ENCODE assay signal across 38 cellular contexts in the genomic region with DNA sequence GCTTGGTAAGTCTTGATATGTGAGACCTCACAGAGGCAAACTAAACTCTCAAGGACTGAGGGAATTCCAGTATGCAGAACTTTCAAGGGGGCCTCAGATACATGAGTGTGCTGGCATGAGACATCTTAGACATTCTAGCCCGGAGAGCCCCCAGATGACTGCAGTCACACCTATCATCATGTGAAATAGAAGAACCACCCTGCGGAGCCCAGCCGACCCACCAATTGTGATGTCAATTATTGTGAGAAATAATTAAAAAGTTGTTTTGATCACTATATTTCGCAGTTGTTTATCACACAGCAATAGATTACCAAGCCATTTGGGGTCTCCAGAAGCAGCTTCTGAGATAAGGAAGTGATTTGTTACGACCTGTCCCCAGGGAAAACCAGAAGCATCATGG.
"Had no signal": no experiment of that assay in that cellular context is flagged by ENCODE, and none has a peak within 500 bp of the region (broad histone marks: within the 10 kb centered on the region; RNA-seq: fewer than 3 reads in every experiment).

No MANE protein-coding gene starts in this region.

- ATAC-seq: activated naive CD4-positive, alpha-beta T cell treated with anti-CD3 and anti-CD28 coated beads, Interleukin-2, amount 50 U/mL, for 72 hours; activated naive CD8-positive, alpha-beta T cell treated with anti-CD3 and anti-CD28 coated beads, Interleukin-2, amount 50 U/mL, for 24 hours; activated T-cell treated with anti-CD3 and anti-CD28 coated beads, Interleukin-2, amount 50 U/mL, for 4 hours; activated T-cell treated with anti-CD3 and anti-CD28 coated beads, Interleukin-2, amount 50 U/mL, for 72 hours; activated T-helper 17 cell treated with anti-CD3 and anti-CD28 coated beads, Interleukin-2, amount 50 U/mL, for 72 hours; body of pancreas had no signal

- H3K4me3 Mint-ChIP-seq: activated naive CD4-positive, alpha-beta T cell treated with anti-CD3 and anti-CD28 coated beads for 36 hours; activated naive CD4-positive, alpha-beta T cell treated with anti-CD3 and anti-CD28 coated beads, Interleukin-2, amount 10 ng/mL, durations not matched to agents 7 days and 5 days; activated naive CD4-positive, alpha-beta T cell treated with anti-CD3 and anti-CD28 coated beads, Interleukin-2, amount 50 U/mL, for 24 hours; activated naive CD8-positive, alpha-beta T cell; activated naive CD8-positive, alpha-beta T cell treated with anti-CD3 and anti-CD28 coated beads for 36 hours; activated naive CD8-positive, alpha-beta T cell treated with anti-CD3 and anti-CD28 coated beads, Interleukin-2, amount 10 ng/mL, durations not matched to agents 7 days and 5 days; activated naive CD8-positive, alpha-beta T cell treated with anti-CD3 and anti-CD28 coated beads, Interleukin-2, amount 50 U/mL, for 24 hours; activated T-cell treated with anti-CD3 and anti-CD28 coated beads, Interleukin-2, amount 50 U/mL, for 24 hours; activated T-cell treated with anti-CD3 and anti-CD28 coated beads, Interleukin-2, amount 50 U/mL, for 4 hours; activated T-cell treated with anti-CD3 and anti-CD28 coated beads, Interleukin-2, amount 50 U/mL, for 72 hours; activated T-helper 1 cell treated with anti-CD3 and anti-CD28 coated beads, Interleukin-12 subunit alpha, Interleukin-12 subunit beta, Interleukin-2, Interleukin-4 antibody, amounts not matched to agents 30 ng/mL and 10 ng/mL and 1 ng/mL, durations not matched to agents 14 hours and 24 hours and 36 hours; activated T-helper 17 cell treated with anti-CD3 and anti-CD28 coated beads, Interleukin-2, amount 50 U/mL, for 72 hours; brain; central memory CD8-positive, alpha-beta T cell had no signal

- DNase-seq: activated effector memory CD4-positive, alpha-beta T cell treated with anti-CD3 and anti-CD28 coated beads, Interleukin-2, amount 50 U/mL, for 16 hours; activated effector memory CD4-positive, alpha-beta T cell treated with Interleukin-2 at 50 U/mL for 16 hours; activated gamma-delta T cell; activated gamma-delta T cell treated with Interleukin-2 at 50 U/mL for 16 hours; activated naive CD4-positive, alpha-beta T cell; activated naive CD4-positive, alpha-beta T cell treated with anti-CD3 and anti-CD28 coated beads for 36 hours; activated naive CD4-positive, alpha-beta T cell treated with anti-CD3 and anti-CD28 coated beads, Interleukin-2, amount 10 ng/mL, durations not matched to agents 7 days and 5 days; activated naive CD4-positive, alpha-beta T cell treated with anti-CD3 and anti-CD28 coated beads, Interleukin-2, amount 50 U/mL, for 16 hours; activated naive CD4-positive, alpha-beta T cell treated with Interleukin-2 at 50 U/mL for 16 hours; activated naive CD8-positive, alpha-beta T cell treated with anti-CD3 and anti-CD28 coated beads for 36 hours; activated naive CD8-positive, alpha-beta T cell treated with anti-CD3 and anti-CD28 coated beads, Interleukin-2, amount 10 ng/mL, durations not matched to agents 7 days and 5 days; activated naive CD8-positive, alpha-beta T cell treated with anti-CD3 and anti-CD28 coated beads, Interleukin-2, amount 50 U/mL, for 24 hours; activated T-cell treated with anti-CD3 and anti-CD28 coated beads, Interleukin-2, amount 50 U/mL, for 24 hours; activated T-cell treated with anti-CD3 and anti-CD28 coated beads, Interleukin-2, amount 50 U/mL, for 4 hours; activated T-cell treated with anti-CD3 and anti-CD28 coated beads, Interleukin-2, amount 50 U/mL, for 48 hours; activated T-cell treated with anti-CD3 and anti-CD28 coated beads, Interleukin-2, amount 50 U/mL, for 72 hours; adrenal gland; amniotic stem cell; amygdala; anterior cingulate cortex; aorta; body of pancreas; brain microvascular endothelial cell; caudate nucleus; central memory CD4-positive, alpha-beta T cell; cerebellar nuclear complex had no signal

- FAIRE-seq: astrocyte had no signal

- H3K27me3 ChIP-seq: adrenal gland, ascending aorta, body of pancreas, brain microvascular endothelial cell, breast epithelium, cardiac muscle cell had no signal

- H3K4me1 Mint-ChIP-seq: activated naive CD4-positive, alpha-beta T cell treated with anti-CD3 and anti-CD28 coated beads, Interleukin-2, amount 10 ng/mL, durations not matched to agents 7 days and 5 days; brain; central memory CD8-positive, alpha-beta T cell had no signal

- H3K4me3 ChIP-seq: adrenal gland, ascending aorta, body of pancreas, breast epithelium, cardiac muscle cell had no signal

- H3K9me3 ChIP-seq: adrenal gland, ascending aorta, body of pancreas had no signal

- H3K9me3 Mint-ChIP-seq: activated T-helper 17 cell treated with anti-CD3 and anti-CD28 coated beads, Interleukin-2, amount 50 U/mL, for 72 hours; central memory CD8-positive, alpha-beta T cell had no signal

- H3K36me3 Mint-ChIP-seq: brain had no signal

- H3K27me3 Mint-ChIP-seq: activated naive CD4-positive, alpha-beta T cell treated with anti-CD3 and anti-CD28 coated beads, Interleukin-2, amount 10 ng/mL, durations not matched to agents 7 days and 5 days; activated naive CD4-positive, alpha-beta T cell treated with anti-CD3 and anti-CD28 coated beads, Interleukin-2, amount 50 U/mL, for 24 hours; activated naive CD8-positive, alpha-beta T cell; activated naive CD8-positive, alpha-beta T cell treated with anti-CD3 and anti-CD28 coated beads for 36 hours; activated naive CD8-positive, alpha-beta T cell treated with anti-CD3 and anti-CD28 coated beads, Interleukin-2, amount 10 ng/mL, durations not matched to agents 7 days and 5 days; activated naive CD8-positive, alpha-beta T cell treated with anti-CD3 and anti-CD28 coated beads, Interleukin-2, amount 50 U/mL, for 24 hours; activated T-cell treated with anti-CD3 and anti-CD28 coated beads, Interleukin-2, amount 50 U/mL, for 24 hours; activated T-helper 17 cell treated with anti-CD3 and anti-CD28 coated beads, Interleukin-2, amount 50 U/mL, for 72 hours; brain; central memory CD8-positive, alpha-beta T cell had no signal

- H3K27ac Mint-ChIP-seq: activated naive CD4-positive, alpha-beta T cell treated with anti-CD3 and anti-CD28 coated beads for 36 hours; activated naive CD4-positive, alpha-beta T cell treated with anti-CD3 and anti-CD28 coated beads, Interleukin-2, amount 10 ng/mL, durations not matched to agents 7 days and 5 days; activated naive CD4-positive, alpha-beta T cell treated with anti-CD3 and anti-CD28 coated beads, Interleukin-2, amount 50 U/mL, for 24 hours; activated naive CD4-positive, alpha-beta T cell treated with anti-CD3 and anti-CD28 coated beads, Interleukin-2, amount 50 U/mL, for 72 hours; activated naive CD8-positive, alpha-beta T cell; activated naive CD8-positive, alpha-beta T cell treated with anti-CD3 and anti-CD28 coated beads for 36 hours; activated naive CD8-positive, alpha-beta T cell treated with anti-CD3 and anti-CD28 coated beads, Interleukin-2, amount 10 ng/mL, durations not matched to agents 7 days and 5 days; activated naive CD8-positive, alpha-beta T cell treated with anti-CD3 and anti-CD28 coated beads, Interleukin-2, amount 50 U/mL, for 24 hours; activated T-cell treated with anti-CD3 and anti-CD28 coated beads, Interleukin-2, amount 50 U/mL, for 24 hours; activated T-cell treated with anti-CD3 and anti-CD28 coated beads, Interleukin-2, amount 50 U/mL, for 72 hours; activated T-helper 1 cell treated with anti-CD3 and anti-CD28 coated beads, Interleukin-12 subunit alpha, Interleukin-12 subunit beta, Interleukin-2, Interleukin-4 antibody, amounts not matched to agents 30 ng/mL and 10 ng/mL and 1 ng/mL, durations not matched to agents 14 hours and 24 hours and 36 hours; activated T-helper 17 cell treated with anti-CD3 and anti-CD28 coated beads, Interleukin-2, amount 50 U/mL, for 72 hours; activated T-helper 2 cell treated with anti-CD3 and anti-CD28 coated beads, Interferon-gamma antibody, Interleukin-2, Interleukin-4, amounts not matched to agents 10 μg/mL and 5 μg/mL and 100 μg/mL, durations not matched to agents 14 hours and 24 hours and 36 hours; brain had no signal

- H3K4me1 ChIP-seq: adrenal gland, ascending aorta, body of pancreas, breast epithelium had no signal

- H3K27ac ChIP-seq: adrenal gland, ascending aorta, body of pancreas, brain microvascular endothelial cell, breast epithelium, cardiac muscle cell had no signal

- H3K36me3 ChIP-seq: adrenal gland, ascending aorta, brain microvascular endothelial cell, breast epithelium, cardiac muscle cell had no signal
